Comparison of ENCODE assay signal across 8 cellular contexts in genomic region chr12:41663487-41664258, GRCh38.
DNase-seq lines count a peak whose midpoint lies in the region; ATAC-seq and TF ChIP-seq lines count a peak whose summit lies in the region.

No MANE protein-coding gene starts in this region.

- no peaks in the 10 kb centered on the region for H3K36me3 Mint-ChIP-seq in endothelial cell (ENCODE audit: low read depth, unreplicated experiment)
- H3K36me3 Mint-ChIP-seq in osteocyte (ENCODE audit: unreplicated experiment): no peaks in the 10 kb centered on the region

- H3K27ac Mint-ChIP-seq in endothelial cell (ENCODE audit: unreplicated experiment) (no peak overlapping the region), osteocyte (ENCODE audit: unreplicated experiment) (no peak overlapping the region)

- H3K9me3 Mint-ChIP-seq in endothelial cell (ENCODE audit: unreplicated experiment): no peaks in the 10 kb centered on the region
- peaks cover 3% of the 10 kb centered on the region for H3K9me3 Mint-ChIP-seq in osteocyte (ENCODE audit: unreplicated experiment)

- TF ChIP-seq CTCF in endothelial cell (IDR thresholded peaks at IDR 0.05; ENCODE audit: unreplicated experiment) (peak; percentile 67), osteocyte (IDR thresholded peaks at IDR 0.05) (peak; percentile 49)

- peak; percentile 1 for DNase-seq in GM04504 (ENCODE audit: low read depth)
- peak; percentile 3 for DNase-seq in NCI-H524 treated with DMSO at 0.1 percent for 48 hours (lab: John Stamatoyannopoulos, UW)
- DNase-seq in endothelial cell (ENCODE audit: low spot score): peak; percentile 9
- DNase-seq in osteocyte (ENCODE audit: extremely low spot score, unreplicated experiment): no peak
- no peak for DNase-seq in stimulated activated CD4-positive, alpha-beta T cell treated with anti-CD3 and anti-CD28 coated beads, Interleukin-2, amount 100 ng/mL, for 24 hours
- DNase-seq in activated naive CD4-positive, alpha-beta T cell treated with Interleukin-2 at 50 U/mL for 16 hours: no peak

- no peaks in the 10 kb centered on the region for H3K4me1 Mint-ChIP-seq in endothelial cell (ENCODE audit: unreplicated experiment)
- no peaks in the 10 kb centered on the region for H3K4me1 Mint-ChIP-seq in osteocyte (ENCODE audit: unreplicated experiment)

- ATAC-seq in GM19455 (IDR thresholded peaks at IDR 0.05; ENCODE audit: unreplicated experiment): no peak
- no peak for ATAC-seq in HG03571 (IDR thresholded peaks at IDR 0.05; ENCODE audit: unreplicated experiment)

- H3K27me3 Mint-ChIP-seq in endothelial cell (ENCODE audit: unreplicated experiment) (no peaks in the 10 kb centered on the region), osteocyte (ENCODE audit: unreplicated experiment) (no peaks in the 10 kb centered on the region)

- H3K4me3 Mint-ChIP-seq in endothelial cell (ENCODE audit: unreplicated experiment) (no peak overlapping the region), osteocyte (ENCODE audit: unreplicated experiment) (no peak overlapping the region)

Comparison
In these comparisons a context has a peak if more than half of its experiments do, and no peak if none do; other contexts are left out.
1. DNase-seq: peak in GM04504 (single experiment), NCI-H524 treated with DMSO at 0.1 percent for 48 hours (single experiment) and endothelial cell (single experiment); none in osteocyte (single experiment), stimulated activated CD4-positive, alpha-beta T cell treated with anti-CD3 and anti-CD28 coated beads, Interleukin-2, amount 100 ng/mL, for 24 hours (0 of 2) and activated naive CD4-positive, alpha-beta T cell treated with Interleukin-2 at 50 U/mL for 16 hours (single experiment).